13 cellular contexts compared by ENCODE assay signal in genomic region chr1:92929461-92929860, GRCh38. TPM values are rescaled to one million over a fixed set of nuclear protein-coding genes. Genes with fewer than 3 reads are reported as not detected.
DNase-seq lines count a peak whose midpoint lies in the region; ATAC-seq and TF ChIP-seq lines count a peak whose summit lies in the region.
"Had no signal": no experiment of that assay in that cellular context is flagged by ENCODE, and none has a peak within 500 bp of the region (broad histone marks: within the 10 kb centered on the region; RNA-seq: fewer than 3 reads in every experiment).

No MANE protein-coding gene starts in this region.

- H3K27me3 Mint-ChIP-seq in activated T-helper 1 cell treated with anti-CD3 and anti-CD28 coated beads, Interleukin-12 subunit alpha, Interleukin-12 subunit beta, Interleukin-2, Interleukin-4 antibody, amounts not matched to agents 30 ng/mL and 10 ng/mL and 1 ng/mL, durations not matched to agents 14 hours and 24 hours and 36 hours (ENCODE audit: insufficient read depth): no peaks in the 10 kb centered on the region

- H3K9me3 Mint-ChIP-seq in activated T-helper 1 cell treated with anti-CD3 and anti-CD28 coated beads, Interleukin-12 subunit alpha, Interleukin-12 subunit beta, Interleukin-2, Interleukin-4 antibody, amounts not matched to agents 30 ng/mL and 10 ng/mL and 1 ng/mL, durations not matched to agents 14 hours and 24 hours and 36 hours: no peaks in the 10 kb centered on the region
- H3K9me3 Mint-ChIP-seq: neural crest cell had no signal

- no peak for TF ChIP-seq CTCF in GM12865 (IDR thresholded peaks at IDR 0.05; ENCODE audit: insufficient read depth, low read depth, low read length, missing control alignments)

- no peak overlapping the region for H3K4me3 Mint-ChIP-seq in activated T-helper 1 cell treated with anti-CD3 and anti-CD28 coated beads, Interleukin-12 subunit alpha, Interleukin-12 subunit beta, Interleukin-2, Interleukin-4 antibody, amounts not matched to agents 30 ng/mL and 10 ng/mL and 1 ng/mL, durations not matched to agents 14 hours and 24 hours and 36 hours
- H3K4me3 Mint-ChIP-seq: neural crest cell had no signal

- H3K27ac Mint-ChIP-seq in activated T-helper 1 cell treated with anti-CD3 and anti-CD28 coated beads, Interleukin-12 subunit alpha, Interleukin-12 subunit beta, Interleukin-2, Interleukin-4 antibody, amounts not matched to agents 30 ng/mL and 10 ng/mL and 1 ng/mL, durations not matched to agents 14 hours and 24 hours and 36 hours: peak overlapping the region; percentile 44

- intact Hi-C loops in activated T-helper 1 cell treated with anti-CD3 and anti-CD28 coated beads, Interleukin-12 subunit alpha, Interleukin-12 subunit beta, Interleukin-2, Interleukin-4 antibody, amounts not matched to agents 30 ng/mL and 10 ng/mL and 1 ng/mL, durations not matched to agents 14 hours and 24 hours and 36 hours (cut with micrococcal nuclease): no loop called here
- intact Hi-C loops in head of caudate nucleus (cut with DNase I): no loop called here

- H3K4me3 ChIP-seq in GM12865 (ENCODE audit: low read depth, low read length) (peak overlapping the region; percentile 4; the same call in 1 of the 2 replicates), MG63 (no peak overlapping the region)
- H3K4me3 ChIP-seq: SJCRH30 had no signal

- H3K9me3 ChIP-seq in MG63: no peaks in the 10 kb centered on the region
- H3K9me3 ChIP-seq: SJCRH30 had no signal

- H3K4me1 Mint-ChIP-seq in activated T-helper 1 cell treated with anti-CD3 and anti-CD28 coated beads, Interleukin-12 subunit alpha, Interleukin-12 subunit beta, Interleukin-2, Interleukin-4 antibody, amounts not matched to agents 30 ng/mL and 10 ng/mL and 1 ng/mL, durations not matched to agents 14 hours and 24 hours and 36 hours (ENCODE audit: low read depth): peaks cover 34% of the 10 kb centered on the region
- H3K4me1 Mint-ChIP-seq: neural crest cell had no signal

- H3K27me3 ChIP-seq in MG63: no peaks in the 10 kb centered on the region
- H3K27me3 ChIP-seq: SJCRH30 had no signal

- ATAC-seq in GM18868 (IDR thresholded peaks at IDR 0.05; ENCODE audit: unreplicated experiment) (peak; percentile 76), HG02884 (IDR thresholded peaks at IDR 0.05; ENCODE audit: unreplicated experiment) (peak; percentile 75), GM21423 (IDR thresholded peaks at IDR 0.05; ENCODE audit: unreplicated experiment) (no peak)

- peaks cover 16% of the 10 kb centered on the region for H3K36me3 Mint-ChIP-seq in activated T-helper 1 cell treated with anti-CD3 and anti-CD28 coated beads, Interleukin-12 subunit alpha, Interleukin-12 subunit beta, Interleukin-2, Interleukin-4 antibody, amounts not matched to agents 30 ng/mL and 10 ng/mL and 1 ng/mL, durations not matched to agents 14 hours and 24 hours and 36 hours (ENCODE audit: low read depth)

- peak; percentile 41 for DNase-seq in GM12865 (ENCODE audit: low read depth)
- DNase-seq in activated T-helper 1 cell treated with anti-CD3 and anti-CD28 coated beads, Interleukin-12 subunit alpha, Interleukin-12 subunit beta, Interleukin-2, Interleukin-4 antibody, amounts not matched to agents 30 ng/mL and 10 ng/mL and 1 ng/mL, durations not matched to agents 14 hours and 24 hours and 36 hours (ENCODE audit: low spot score): no peak
- DNase-seq in head of caudate nucleus: no peak
- DNase-seq in MG63: no peak
- no peak for DNase-seq in effector CD4-positive, alpha-beta T cell
- DNase-seq: amniotic stem cell, H7, NCI-H1694, SJCRH30 had no signal

- no peaks in the 10 kb centered on the region for H3K36me3 ChIP-seq in MG63
- H3K36me3 ChIP-seq: SJCRH30 had no signal

RNA-seq across cellular contexts. Expression of gene DIPK1A, which starts 31.8 kb away (rescaled TPM):
- total RNA-seq in activated T-helper 1 cell treated with anti-CD3 and anti-CD28 coated beads, Interleukin-12 subunit alpha, Interleukin-12 subunit beta, Interleukin-2, Interleukin-4 antibody, amounts not matched to agents 30 ng/mL and 10 ng/mL and 1 ng/mL, durations not matched to agents 14 hours and 24 hours and 36 hours: 20.3 and 20.8 TPM in 2 replicates
- 1.5 and 3.8 TPM in 2 replicates for total RNA-seq in MG63 (2014; rRNA removed; shearing (Covaris generic); ENCODE audit: low replicate concordance)
